ENCODE assay signal across 25 cellular contexts in genomic region chr3:107657971-107658370, GRCh38.
DNase-seq lines count a peak whose midpoint lies in the region; ATAC-seq, FAIRE-seq and TF ChIP-seq lines count a peak whose summit lies in the region.
"Had no signal": no experiment of that assay in that cellular context is flagged by ENCODE, and none has a peak within 500 bp of the region (broad histone marks: within the 10 kb centered on the region; RNA-seq: fewer than 3 reads in every experiment).

No MANE protein-coding gene starts in this region.

- H3K9me3 ChIP-seq in esophagus squamous epithelium = no peaks in the 10 kb centered on the region

- no peak overlapping the region for H3K27ac ChIP-seq in esophagus squamous epithelium
- H3K27ac ChIP-seq: cardiac muscle cell, hepatocyte, parathyroid adenoma, RWPE1 had no signal

- no peaks in the 10 kb centered on the region for H3K36me3 ChIP-seq in esophagus squamous epithelium
- H3K36me3 ChIP-seq: cardiac muscle cell had no signal

- no peaks in the 10 kb centered on the region for H3K27me3 ChIP-seq in esophagus squamous epithelium
- H3K27me3 ChIP-seq: cardiac muscle cell, hepatocyte had no signal

- intact Hi-C loops in esophagus squamous epithelium (cut with DNase I) = no loop called here

- no peaks in the 10 kb centered on the region for H3K36me3 Mint-ChIP-seq in activated CD4-positive, alpha-beta memory T cell treated with anti-CD3 and anti-CD28 coated beads, Interleukin-2, amount 10 ng/mL, durations not matched to agents 7 days and 5 days (ENCODE audit: low read depth)

- POLR2A ChIA-PET in activated CD4-positive, alpha-beta memory T cell treated with anti-CD3 and anti-CD28 coated beads, Interleukin-2, amount 10 ng/mL, durations not matched to agents 7 days and 5 days (lab: Charles Lee) = no interaction called here

- peaks cover 0 to 21% (median 8%) of the 10 kb centered on the region in 3 donors for H3K4me1 ChIP-seq in esophagus squamous epithelium
- H3K4me1 ChIP-seq: parathyroid adenoma had no signal

- peak; percentile 83 for FAIRE-seq in RCC 7860 (lab: Jason Lieb, UNC)
- FAIRE-seq: kidney, TTC549 had no signal

- ATAC-seq in omental fat pad (ENCODE audit: low FRiP score) = peak; percentile 50
- ATAC-seq in HG03432 (IDR thresholded peaks at IDR 0.05; ENCODE audit: unreplicated experiment) = no peak
- ATAC-seq in GM21390 (IDR thresholded peaks at IDR 0.05; ENCODE audit: unreplicated experiment) = no peak
- ATAC-seq: activated CD4-positive, alpha-beta T cell treated with anti-CD3 and anti-CD28 coated beads for 36 hours; naive thymus-derived CD4-positive, alpha-beta T cell had no signal

- H3K4me3 ChIP-seq in AG10803 (ENCODE audit: low read length) (no peak overlapping the region), esophagus squamous epithelium (no peak overlapping the region)
- H3K4me3 ChIP-seq: cardiac muscle cell, hepatocyte, skin epidermis had no signal

- no peak overlapping the region for H3K4me3 Mint-ChIP-seq in activated CD4-positive, alpha-beta memory T cell treated with anti-CD3 and anti-CD28 coated beads, Interleukin-2, amount 10 ng/mL, durations not matched to agents 7 days and 5 days
- H3K4me3 Mint-ChIP-seq: activated CD4-positive, alpha-beta T cell treated with anti-CD3 and anti-CD28 coated beads for 36 hours; CD4-positive, alpha-beta T cell; naive thymus-derived CD4-positive, alpha-beta T cell had no signal

- peaks cover 16% of the 10 kb centered on the region for H3K4me1 Mint-ChIP-seq in activated CD4-positive, alpha-beta memory T cell treated with anti-CD3 and anti-CD28 coated beads, Interleukin-2, amount 10 ng/mL, durations not matched to agents 7 days and 5 days

- H3K27ac Mint-ChIP-seq in activated CD4-positive, alpha-beta memory T cell treated with anti-CD3 and anti-CD28 coated beads, Interleukin-2, amount 10 ng/mL, durations not matched to agents 7 days and 5 days = no peak overlapping the region
- H3K27ac Mint-ChIP-seq: activated CD4-positive, alpha-beta T cell treated with anti-CD3 and anti-CD28 coated beads for 36 hours; CD4-positive, alpha-beta T cell had no signal

- CTCF ChIA-PET in activated CD4-positive, alpha-beta memory T cell treated with anti-CD3 and anti-CD28 coated beads, Interleukin-2, amount 10 ng/mL, durations not matched to agents 7 days and 5 days (lab: Charles Lee) = interaction anchor here (1.1 to 6.0 kb wide), 2 partner anchors 18 to 32 kb away, joined by 3 to 38 read pairs; no protein-coding TSS in a partner anchor

- no peak for TF ChIP-seq POLR2A in esophagus squamous epithelium (IDR thresholded peaks at IDR 0.05)

- H3K27me3 Mint-ChIP-seq in activated CD4-positive, alpha-beta memory T cell treated with anti-CD3 and anti-CD28 coated beads, Interleukin-2, amount 10 ng/mL, durations not matched to agents 7 days and 5 days = no peaks in the 10 kb centered on the region
- H3K27me3 Mint-ChIP-seq: activated CD4-positive, alpha-beta T cell treated with anti-CD3 and anti-CD28 coated beads for 36 hours; CD4-positive, alpha-beta T cell; naive thymus-derived CD4-positive, alpha-beta T cell had no signal

- DNase-seq in AG10803 (ENCODE audit: low read depth) (peak; percentile 60), RCC 7860 (ENCODE audit: low spot score) (no peak), fibroblast of gingiva (ENCODE audit: low read depth) (peak; percentile 66), omental fat pad (ENCODE audit: low spot score) (no peak), esophagus squamous epithelium (lab: John Stamatoyannopoulos, UW) (no peak)
- DNase-seq in activated CD4-positive, alpha-beta memory T cell treated with anti-CD3 and anti-CD28 coated beads, Interleukin-2, amount 10 ng/mL, durations not matched to agents 7 days and 5 days = no peak
- DNase-seq: activated CD4-positive, alpha-beta T cell treated with anti-CD3 and anti-CD28 coated beads for 36 hours; CD4-positive, alpha-beta T cell; DMS153; kidney; mesendoderm; naive thymus-derived CD4-positive, alpha-beta T cell; NCI-H1048; NCI-H1930; NCI-H446; stimulated activated CD4-positive, alpha-beta T cell treated with anti-CD3 and anti-CD28 coated beads, Interleukin-4, amount 100 ng/mL, for 4 hours; substantia nigra had no signal

- TF ChIP-seq CTCF in AG10803 (conservative IDR thresholded peaks at IDR 0.05; ENCODE audit: low read length) = no peak
- TF ChIP-seq CTCF in omental fat pad (IDR thresholded peaks at IDR 0.05) = no peak
- TF ChIP-seq CTCF in esophagus squamous epithelium (IDR thresholded peaks at IDR 0.05) = no peak

- 11 to 26% methylated on average over 2 of the region's 2 CpGs for WGBS in esophagus squamous epithelium, 2 donors

- no peaks in the 10 kb centered on the region for H3K9me3 Mint-ChIP-seq in activated CD4-positive, alpha-beta memory T cell treated with anti-CD3 and anti-CD28 coated beads, Interleukin-2, amount 10 ng/mL, durations not matched to agents 7 days and 5 days
- H3K9me3 Mint-ChIP-seq: CD4-positive, alpha-beta T cell; naive thymus-derived CD4-positive, alpha-beta T cell had no signal

Comparison
In these comparisons a context has a peak if more than half of its experiments do, and no peak if none do; other contexts are left out.
1. DNase-seq: peak in AG10803 (single experiment) and fibroblast of gingiva (single experiment); none in RCC 7860 (single experiment), omental fat pad (single experiment), esophagus squamous epithelium (single experiment) and activated CD4-positive, alpha-beta memory T cell treated with anti-CD3 and anti-CD28 coated beads, Interleukin-2, amount 10 ng/mL, durations not matched to agents 7 days and 5 days (single experiment).